In genomic region chr16:71625113-71625850, GRCh38 we compare ENCODE assay signal across 11 cellular contexts. TPM values are rescaled to one million over a fixed set of nuclear protein-coding genes. Genes with fewer than 3 reads are reported as not detected.
DNase-seq lines count a peak whose midpoint lies in the region; ATAC-seq and TF ChIP-seq lines count a peak whose summit lies in the region.
"Had no signal": no experiment of that assay in that cellular context is flagged by ENCODE, and none has a peak within 500 bp of the region (broad histone marks: within the 10 kb centered on the region; RNA-seq: fewer than 3 reads in every experiment).

No MANE protein-coding gene starts in this region.

- H3K79me2 ChIP-seq in smooth muscle cell (ENCODE audit: low read depth), result no peaks in the 10 kb centered on the region

- H3K4me1 ChIP-seq in iPS-18a (ENCODE audit: control insufficient read depth, low read depth, low read length), result peaks cover 10% of the 10 kb centered on the region
- H3K4me1 ChIP-seq in smooth muscle cell (ENCODE audit: low read depth), result no peaks in the 10 kb centered on the region

- peaks cover 9% of the 10 kb centered on the region for H3K4me1 Mint-ChIP-seq in activated CD4-positive, alpha-beta T cell treated with anti-CD3 and anti-CD28 coated beads for 36 hours
- peaks cover 11% of the 10 kb centered on the region for H3K4me1 Mint-ChIP-seq in T-helper 17 cell

- no peak for ATAC-seq in activated CD4-positive, alpha-beta T cell treated with anti-CD3 and anti-CD28 coated beads for 36 hours
- ATAC-seq in T-helper 17 cell, result no peak
- no peak for ATAC-seq in left colon
- no peak for ATAC-seq in HG02938 (IDR thresholded peaks at IDR 0.05; ENCODE audit: unreplicated experiment)

- no peaks in the 10 kb centered on the region for H3F3A ChIP-seq in smooth muscle cell (ENCODE audit: low read depth)

- WGBS in smooth muscle cell (ENCODE audit: low lambda C conversion rate), result no CpG with 5 or more reads among the region's 7 CpGs

- no peaks in the 10 kb centered on the region for H3K36me3 Mint-ChIP-seq in activated CD4-positive, alpha-beta T cell treated with anti-CD3 and anti-CD28 coated beads for 36 hours (ENCODE audit: low read depth)
- H3K36me3 Mint-ChIP-seq in T-helper 17 cell (ENCODE audit: low read depth), result no peaks in the 10 kb centered on the region

- H4K20me1 ChIP-seq in smooth muscle cell (ENCODE audit: low read depth), result no peaks in the 10 kb centered on the region

- no peak for TF ChIP-seq CTCF in smooth muscle cell (IDR thresholded peaks at IDR 0.05; ENCODE audit: borderline replicate concordance, insufficient read depth, poor library complexity, severe bottlenecking)

- CTCF ChIA-PET in activated CD4-positive, alpha-beta T cell treated with anti-CD3 and anti-CD28 coated beads for 36 hours (lab: Charles Lee), result no interaction called here

- no peak overlapping the region for H3K9ac ChIP-seq in iPS-18a (ENCODE audit: low read length)
- no peak overlapping the region for H3K9ac ChIP-seq in smooth muscle cell (ENCODE audit: low read depth)

- no peak overlapping the region for H3K4me2 ChIP-seq in smooth muscle cell

- POLR2A ChIA-PET in activated CD4-positive, alpha-beta T cell treated with anti-CD3 and anti-CD28 coated beads for 36 hours (lab: Charles Lee), result no interaction called here

- peaks cover 10% of the 10 kb centered on the region for H3K27me3 ChIP-seq in iPS-18a (ENCODE audit: control insufficient read depth, insufficient read depth, low read length)
- peaks cover 47% of the 10 kb centered on the region for H3K27me3 ChIP-seq in smooth muscle cell (ENCODE audit: low read depth)

- peaks cover 28% of the 10 kb centered on the region for H3K27me3 Mint-ChIP-seq in activated CD4-positive, alpha-beta T cell treated with anti-CD3 and anti-CD28 coated beads for 36 hours
- peaks cover 11% of the 10 kb centered on the region for H3K27me3 Mint-ChIP-seq in T-helper 17 cell
- H3K27me3 Mint-ChIP-seq: activated T-helper 17 cell treated with anti-CD3 and anti-CD28 coated beads, Interleukin-2, amount 50 U/mL, for 72 hours had no signal

- no peak overlapping the region for H2AFZ ChIP-seq in smooth muscle cell (ENCODE audit: low read depth)

- H3K9me3 Mint-ChIP-seq in activated CD4-positive, alpha-beta T cell treated with anti-CD3 and anti-CD28 coated beads for 36 hours (ENCODE audit: low read depth), result no peaks in the 10 kb centered on the region
- H3K9me3 Mint-ChIP-seq: activated T-helper 17 cell treated with anti-CD3 and anti-CD28 coated beads, Interleukin-2, amount 50 U/mL, for 72 hours had no signal

- H3K36me3 ChIP-seq in iPS-18a (ENCODE audit: control insufficient read depth, low read depth, low read length), result peaks cover 5% of the 10 kb centered on the region
- no peaks in the 10 kb centered on the region for H3K36me3 ChIP-seq in smooth muscle cell (ENCODE audit: low read depth)

- DNase-seq in activated CD4-positive, alpha-beta T cell treated with anti-CD3 and anti-CD28 coated beads for 36 hours, result no peak
- DNase-seq in activated CD4-positive, alpha-beta T cell treated with anti-CD3 and anti-CD28 coated beads, Interleukin-2, amount 50 U/mL, for 48 hours, result no peak
- DNase-seq in T-helper 17 cell, result no peak
- no peak for DNase-seq in smooth muscle cell (lab: John Stamatoyannopoulos, UW; ENCODE audit: unreplicated experiment)
- no peak for DNase-seq in EL
- DNase-seq in left colon, result no peak

- H3K9me3 ChIP-seq in T-helper 17 cell (ENCODE audit: control insufficient read depth, low read length, poor library complexity, severe bottlenecking) (no peaks in the 10 kb centered on the region), iPS-18a (ENCODE audit: control insufficient read depth, low read depth, low read length) (no peaks in the 10 kb centered on the region), smooth muscle cell (replicated peaks; ENCODE audit: low read depth) (no peaks in the 10 kb centered on the region)

- H3K27ac ChIP-seq in iPS-18a (ENCODE audit: low read length), result no peak overlapping the region
- no peak overlapping the region for H3K27ac ChIP-seq in smooth muscle cell (ENCODE audit: low read depth)

- H3K27ac Mint-ChIP-seq in activated CD4-positive, alpha-beta T cell treated with anti-CD3 and anti-CD28 coated beads for 36 hours, result no peak overlapping the region
- no peak overlapping the region for H3K27ac Mint-ChIP-seq in T-helper 17 cell
- H3K27ac Mint-ChIP-seq: activated T-helper 17 cell treated with anti-CD3 and anti-CD28 coated beads, Interleukin-2, amount 50 U/mL, for 72 hours had no signal

- intact Hi-C loops in activated CD4-positive, alpha-beta T cell treated with anti-CD3 and anti-CD28 coated beads for 36 hours (cut with DNase I, micrococcal nuclease), result no loop called here
- intact Hi-C loops in left colon (cut with DNase I, micrococcal nuclease), result loop anchor here in 1 of 2 donors (10.0 kb wide), 1 partner anchor 60 kb away; no protein-coding TSS in a partner anchor

- peak overlapping the region; percentile 20 for H3K4me3 Mint-ChIP-seq in activated CD4-positive, alpha-beta T cell treated with anti-CD3 and anti-CD28 coated beads for 36 hours
- H3K4me3 Mint-ChIP-seq in T-helper 17 cell, result peak overlapping the region; percentile 46
- H3K4me3 Mint-ChIP-seq: activated T-helper 17 cell treated with anti-CD3 and anti-CD28 coated beads, Interleukin-2, amount 50 U/mL, for 72 hours had no signal

- H3K4me3 ChIP-seq in iPS-18a (ENCODE audit: low read length) (peak overlapping the region; percentile 81), smooth muscle cell (peak overlapping the region; percentile 62)

RNA-seq across cellular contexts. Expression of gene MARVELD3, which starts 0.7 kb away (rescaled TPM):
- not detected for total RNA-seq in activated CD4-positive, alpha-beta T cell treated with anti-CD3 and anti-CD28 coated beads for 36 hours
- total RNA-seq in T-helper 17 cell (not detected), smooth muscle cell (1.7 and 2.4 TPM in 2 replicates), left colon (100 to 1,000 TPM in 1 of 2 donors, 10 to 100 TPM in 1; 69.7 to 112 TPM)
- polyA plus RNA-seq in smooth muscle cell, result 1.5 and 6.6 TPM in 2 replicates
- total RNA-seq: activated T-helper 17 cell treated with anti-CD3 and anti-CD28 coated beads, Interleukin-2, amount 50 U/mL, for 72 hours; frontal cortex had no signal

RNA-seq across cellular contexts. Expression of gene TAT, which starts 48.4 kb away (rescaled TPM):
- not detected for total RNA-seq in activated CD4-positive, alpha-beta T cell treated with anti-CD3 and anti-CD28 coated beads for 36 hours
- total RNA-seq in T-helper 17 cell, result not detected
- total RNA-seq in smooth muscle cell, result not detected in 2 replicates
- polyA plus RNA-seq in smooth muscle cell, result not detected in 2 replicates
- 1 to 10 TPM in 1 of 2 donors, under 1 TPM in 1; 0.67 to 2.1 TPM for total RNA-seq in left colon
- total RNA-seq: activated T-helper 17 cell treated with anti-CD3 and anti-CD28 coated beads, Interleukin-2, amount 50 U/mL, for 72 hours; bronchial epithelial cell; frontal cortex had no signal

Comparison
In these comparisons a context has a peak if more than half of its experiments do, and no peak if none do; other contexts are left out.
1. RNA of gene MARVELD3, which starts 0.7 kb away (total RNA-seq): 69.7 to 112 TPM in left colon; 1.7 to 2.4 TPM in smooth muscle cell, not detected in activated CD4-positive, alpha-beta T cell treated with anti-CD3 and anti-CD28 coated beads for 36 hours and not detected in T-helper 17 cell; every median in the first group is over 10 times any median in the second.